ENCODE assay signal across 29 cellular contexts in genomic region chr1:203283597-203283996, GRCh38. TPM values are rescaled to one million over a fixed set of nuclear protein-coding genes. Genes with fewer than 3 reads are reported as not detected.
A peak's percentile ranks its signal among the peaks of the same experiment; 100 is the strongest.
DNase-seq lines count a peak whose midpoint lies in the region; ATAC-seq, FAIRE-seq and TF ChIP-seq lines count a peak whose summit lies in the region.
"Had no signal": no experiment of that assay in that cellular context is flagged by ENCODE, and none has a peak within 500 bp of the region (broad histone marks: within the 10 kb centered on the region; RNA-seq: fewer than 3 reads in every experiment).

No MANE protein-coding gene starts in this region.

- in situ Hi-C loops in K562 (cut with MboI) = no loop called here

- no peaks in the 10 kb centered on the region for H3K9me1 ChIP-seq in K562 (ENCODE audit: control insufficient read depth, insufficient read depth, low read length)

- H3K4me3 ChIP-seq in K562 (no peak overlapping the region), neutrophil (ENCODE audit: low read depth in 1 of 2, low read length in 1 of 2) (no peak overlapping the region), thyroid gland (replicated peaks in 1 of 3) (no peak overlapping the region), MM.1S (ENCODE audit: low read length) (no peak overlapping the region)
- H3K4me3 ChIP-seq: adrenal gland, esophagus muscularis mucosa, GM23248, PC-9 had no signal

- no peak for TF ChIP-seq RAD21 in K562 (CRISPR knock-in tag; conservative IDR thresholded peaks at IDR 0.05 in 1 of 2, IDR thresholded peaks at IDR 0.05 in 1 of 2)

- peaks cover 2% of the 10 kb centered on the region for H3K36me3 Mint-ChIP-seq in activated naive CD8-positive, alpha-beta T cell treated with anti-CD3 and anti-CD28 coated beads, Interleukin-2, amount 50 U/mL, for 24 hours (ENCODE audit: low read depth)
- H3K36me3 Mint-ChIP-seq in activated naive CD8-positive, alpha-beta T cell treated with anti-CD3 and anti-CD28 coated beads for 36 hours = peaks cover 2% of the 10 kb centered on the region
- H3K36me3 Mint-ChIP-seq in chondrocyte (ENCODE audit: low read depth) = no peaks in the 10 kb centered on the region
- H3K36me3 Mint-ChIP-seq: activated CD8-positive, alpha-beta memory T cell treated with anti-CD3 and anti-CD28 coated beads, Interleukin-2, amount 10 ng/mL, durations not matched to agents 7 days and 5 days had no signal

- H3K9me3 Mint-ChIP-seq in activated naive CD8-positive, alpha-beta T cell treated with anti-CD3 and anti-CD28 coated beads, Interleukin-2, amount 50 U/mL, for 24 hours = no peaks in the 10 kb centered on the region
- no peaks in the 10 kb centered on the region for H3K9me3 Mint-ChIP-seq in activated naive CD8-positive, alpha-beta T cell treated with anti-CD3 and anti-CD28 coated beads for 36 hours
- H3K9me3 Mint-ChIP-seq in chondrocyte (ENCODE audit: low read depth) = no peaks in the 10 kb centered on the region
- H3K9me3 Mint-ChIP-seq: activated CD4-positive, alpha-beta T cell treated with anti-CD3 and anti-CD28 coated beads, Interleukin-2, amount 10 ng/mL, durations not matched to agents 7 days and 5 days; activated T-cell treated with anti-CD3 and anti-CD28 coated beads, Interleukin-2, amount 50 U/mL, for 72 hours had no signal

- no peaks in the 10 kb centered on the region for H3K27me3 ChIP-seq in K562 (ENCODE audit: control insufficient read depth in 2 of 2, insufficient read depth in 2 of 2, low read length in 2 of 2)
- H3K27me3 ChIP-seq in neutrophil = no peaks in the 10 kb centered on the region
- H3K27me3 ChIP-seq in thyroid gland = no peaks in the 10 kb centered on the region
- H3K27me3 ChIP-seq in MM.1S (replicated peaks; ENCODE audit: insufficient read depth, low read length) = no peaks in the 10 kb centered on the region
- H3K27me3 ChIP-seq: adrenal gland, esophagus muscularis mucosa had no signal

- TF ChIP-seq POLR2A in K562 (conservative IDR thresholded peaks at IDR 0.05) (no peak), thyroid gland (IDR thresholded peaks at IDR 0.05) (no peak)

- peaks cover 23% of the 10 kb centered on the region for H3F3A ChIP-seq in MM.1S (ENCODE audit: insufficient read depth, low read length)

- peaks cover 28 to 52% of the 10 kb centered on the region in 2 experiments for H3K4me1 ChIP-seq in K562 (replicated peaks in 1 of 2; ENCODE audit: control insufficient read depth in 2 of 2, insufficient read depth in 2 of 2, low read length in 2 of 2)
- peaks cover 91 to 95% of the 10 kb centered on the region in 2 experiments for H3K4me1 ChIP-seq in neutrophil (ENCODE audit: control insufficient read depth in 1 of 2, insufficient read depth in 1 of 2, low read depth in 1 of 2, low read length in 1 of 2)
- peaks cover 29 to 79% of the 10 kb centered on the region in 2 donors for H3K4me1 ChIP-seq in thyroid gland
- H3K4me1 ChIP-seq in MM.1S (ENCODE audit: low read length) = peaks cover 34% of the 10 kb centered on the region

- H3K9ac ChIP-seq in K562 (ENCODE audit: insufficient read depth in 1 of 2, low read depth in 2 of 2, low read length in 2 of 2) (no peak overlapping the region), MM.1S (ENCODE audit: low read length) (no peak overlapping the region)
- H3K9ac ChIP-seq: GM23248 had no signal

- H3K79me2 ChIP-seq in K562 (ENCODE audit: control insufficient read depth, insufficient read depth, low read length) (no peaks in the 10 kb centered on the region), MM.1S (ENCODE audit: low read length) (peaks cover 11% of the 10 kb centered on the region)

- no peak for FAIRE-seq in K562 (lab: Jason Lieb, UNC)

- TF ChIP-seq EP300 in K562 (IDR thresholded peaks at IDR 0.05; ENCODE audit: low read length) = no peak

- H3K9me2 ChIP-seq in MM.1S (replicated peaks; ENCODE audit: insufficient read depth, low read length) = no peaks in the 10 kb centered on the region

- POLR2A ChIA-PET in K562 (lab: Yijun Ruan, JAX) = interaction anchor here (0.5 to 1.3 kb wide), 4 partner anchors 9 to 1838 kb away, joined by 3 to 6 read pairs (median 4); partner anchors contain the start of gene RBBP5

- no TSS peak for BruUV-seq in K562 (replicated peaks; lab: Mats Ljungman, UMichigan)

- H2AFZ ChIP-seq in K562 (ENCODE audit: low read depth, low read length) (no peak overlapping the region), MM.1S (ENCODE audit: low read length) (no peak overlapping the region)
- H2AFZ ChIP-seq: GM23248, PC-9 had no signal

- H3K9me3 ChIP-seq in K562 (replicated peaks; ENCODE audit: control insufficient read depth, insufficient read depth, low read depth, low read length) (no peaks in the 10 kb centered on the region), neutrophil (no peaks in the 10 kb centered on the region), thyroid gland (no peaks in the 10 kb centered on the region), MM.1S (replicated peaks; ENCODE audit: insufficient read depth, low read length) (no peaks in the 10 kb centered on the region)
- H3K9me3 ChIP-seq: adrenal gland, esophagus muscularis mucosa had no signal

- H3K36me3 ChIP-seq in K562 (ENCODE audit: control insufficient read depth, insufficient read depth, low read length) = no peaks in the 10 kb centered on the region
- H3K36me3 ChIP-seq in neutrophil = no peaks in the 10 kb centered on the region
- H3K36me3 ChIP-seq in thyroid gland = no peaks in the 10 kb centered on the region
- H3K36me3 ChIP-seq in MM.1S (replicated peaks; ENCODE audit: insufficient read depth, low read length) = no peaks in the 10 kb centered on the region
- H3K36me3 ChIP-seq: adrenal gland, brain microvascular endothelial cell, esophagus muscularis mucosa had no signal

- no peaks in the 10 kb centered on the region for H4K20me1 ChIP-seq in K562 (replicated peaks; ENCODE audit: control insufficient read depth, insufficient read depth, low read length)
- H4K20me1 ChIP-seq in MM.1S (ENCODE audit: insufficient read depth, low read length) = no peaks in the 10 kb centered on the region

- no peak overlapping the region for H3K27ac Mint-ChIP-seq in activated naive CD8-positive, alpha-beta T cell treated with anti-CD3 and anti-CD28 coated beads, Interleukin-2, amount 50 U/mL, for 24 hours
- no peak overlapping the region for H3K27ac Mint-ChIP-seq in activated naive CD8-positive, alpha-beta T cell treated with anti-CD3 and anti-CD28 coated beads for 36 hours
- no peak overlapping the region for H3K27ac Mint-ChIP-seq in chondrocyte (ENCODE audit: unreplicated experiment)
- H3K27ac Mint-ChIP-seq: activated CD8-positive, alpha-beta memory T cell treated with anti-CD3 and anti-CD28 coated beads, Interleukin-2, amount 10 ng/mL, durations not matched to agents 7 days and 5 days; activated T-cell treated with anti-CD3 and anti-CD28 coated beads, Interleukin-2, amount 50 U/mL, for 72 hours had no signal

- H3K4me1 Mint-ChIP-seq in activated naive CD8-positive, alpha-beta T cell treated with anti-CD3 and anti-CD28 coated beads, Interleukin-2, amount 50 U/mL, for 24 hours = peaks cover 64% of the 10 kb centered on the region
- peaks cover 52% of the 10 kb centered on the region for H3K4me1 Mint-ChIP-seq in activated naive CD8-positive, alpha-beta T cell treated with anti-CD3 and anti-CD28 coated beads for 36 hours
- peaks cover 31% of the 10 kb centered on the region for H3K4me1 Mint-ChIP-seq in chondrocyte (ENCODE audit: low read depth)

- CTCF ChIA-PET in K562 (lab: Yijun Ruan, JAX; ENCODE audit: low intra/inter-chr PET ratio) = interaction anchor here (1.1 kb wide), 1 partner anchor 55 kb away, joined by 5 read pairs; no protein-coding TSS in a partner anchor

- 84% methylated on average over 6 of the region's 6 CpGs for WGBS in K562 (ENCODE audit: insufficient coverage, low coverage, missing lambda C conversion rate)
- 85 to 90% methylated on average over 6 of the region's 6 CpGs for WGBS in thyroid gland, 2 donors

- no peak overlapping the region for H3K4me2 ChIP-seq in K562 (ENCODE audit: insufficient read depth, low read length)
- no peak overlapping the region for H3K4me2 ChIP-seq in MM.1S (ENCODE audit: low read depth, low read length)
- H3K4me2 ChIP-seq: PC-9 had no signal

- ATAC-seq in activated naive CD8-positive, alpha-beta T cell treated with anti-CD3 and anti-CD28 coated beads, Interleukin-2, amount 50 U/mL, for 24 hours = no peak
- ATAC-seq in K562 = no peak
- ATAC-seq: activated CD8-positive, alpha-beta memory T cell treated with anti-CD3 and anti-CD28 coated beads, Interleukin-2, amount 10 ng/mL, durations not matched to agents 7 days and 5 days; activated T-cell treated with anti-CD3 and anti-CD28 coated beads, Interleukin-2, amount 50 U/mL, for 72 hours had no signal

- peak; percentile 0 for DNase-seq in activated naive CD8-positive, alpha-beta T cell treated with anti-CD3 and anti-CD28 coated beads, Interleukin-2, amount 50 U/mL, for 24 hours
- DNase-seq in activated naive CD8-positive, alpha-beta T cell treated with anti-CD3 and anti-CD28 coated beads for 36 hours = no peak
- DNase-seq in K562 (ENCODE audit: extremely low read depth in 1 of 4, low spot score in 3 of 4) (no peak), thyroid gland (no peak), chondrocyte (ENCODE audit: low spot score) (no peak), NCI-H2196 (lab: John Stamatoyannopoulos, UW; ENCODE audit: unreplicated experiment) (no peak), MM.1S (no peak)
- DNase-seq: 8988T; activated CD4-positive, alpha-beta T cell treated with anti-CD3 and anti-CD28 coated beads, Interleukin-2, amount 10 ng/mL, durations not matched to agents 7 days and 5 days; activated CD8-positive, alpha-beta memory T cell treated with anti-CD3 and anti-CD28 coated beads, Interleukin-2, amount 10 ng/mL, durations not matched to agents 7 days and 5 days; activated naive CD4-positive, alpha-beta T cell; activated T-cell treated with anti-CD3 and anti-CD28 coated beads, Interleukin-2, amount 50 U/mL, for 72 hours; brain microvascular endothelial cell; CD4-positive, alpha-beta memory T cell; cortex of kidney; foreskin melanocyte; GM23248; hippocampal formation; Kasumi-1; NCI-H146; NCI-H510A; PC-9; Right ventricle myocardium superior; stimulated activated CD4-positive, alpha-beta T cell treated with anti-CD3 and anti-CD28 coated beads, Interleukin-2, amount 100 ng/mL, for 24 hours; T-helper 9 cell had no signal

- peaks cover 2% of the 10 kb centered on the region for H3K27me3 Mint-ChIP-seq in activated naive CD8-positive, alpha-beta T cell treated with anti-CD3 and anti-CD28 coated beads, Interleukin-2, amount 50 U/mL, for 24 hours
- no peaks in the 10 kb centered on the region for H3K27me3 Mint-ChIP-seq in activated naive CD8-positive, alpha-beta T cell treated with anti-CD3 and anti-CD28 coated beads for 36 hours
- no peaks in the 10 kb centered on the region for H3K27me3 Mint-ChIP-seq in chondrocyte (ENCODE audit: low read depth)
- H3K27me3 Mint-ChIP-seq: activated CD4-positive, alpha-beta T cell treated with anti-CD3 and anti-CD28 coated beads, Interleukin-2, amount 10 ng/mL, durations not matched to agents 7 days and 5 days; activated CD8-positive, alpha-beta memory T cell treated with anti-CD3 and anti-CD28 coated beads, Interleukin-2, amount 10 ng/mL, durations not matched to agents 7 days and 5 days; CD4-positive, alpha-beta memory T cell had no signal

- TF ChIP-seq CTCF in K562 (IDR thresholded peaks at IDR 0.05 in 2 of 3, conservative IDR thresholded peaks at IDR 0.05 in 1 of 3; ENCODE audit: insufficient read depth in 2 of 3, low read depth in 1 of 3, low read length in 3 of 3) = no peak
- TF ChIP-seq CTCF in neutrophil (IDR thresholded peaks at IDR 0.05) = no peak
- TF ChIP-seq CTCF in thyroid gland (IDR thresholded peaks at IDR 0.05) = no peak
- no peak for TF ChIP-seq CTCF in chondrocyte (IDR thresholded peaks at IDR 0.05)
- TF ChIP-seq CTCF in MM.1S (IDR thresholded peaks at IDR 0.05; ENCODE audit: low read length) = no peak

- intact Hi-C loops in K562 (cut with micrococcal nuclease) (no loop called here), thyroid gland (cut with DNase I) (no loop called here)

- no peak overlapping the region for H3K4me3 Mint-ChIP-seq in activated naive CD8-positive, alpha-beta T cell treated with anti-CD3 and anti-CD28 coated beads, Interleukin-2, amount 50 U/mL, for 24 hours
- no peak overlapping the region for H3K4me3 Mint-ChIP-seq in activated naive CD8-positive, alpha-beta T cell treated with anti-CD3 and anti-CD28 coated beads for 36 hours
- H3K4me3 Mint-ChIP-seq in chondrocyte (ENCODE audit: unreplicated experiment) = no peak overlapping the region
- H3K4me3 Mint-ChIP-seq: activated CD4-positive, alpha-beta T cell treated with anti-CD3 and anti-CD28 coated beads, Interleukin-2, amount 10 ng/mL, durations not matched to agents 7 days and 5 days; activated CD8-positive, alpha-beta memory T cell treated with anti-CD3 and anti-CD28 coated beads, Interleukin-2, amount 10 ng/mL, durations not matched to agents 7 days and 5 days; activated T-cell treated with anti-CD3 and anti-CD28 coated beads, Interleukin-2, amount 50 U/mL, for 72 hours; CD4-positive, alpha-beta memory T cell had no signal

- H3K27ac ChIP-seq in K562 (ENCODE audit: extremely low read depth, low read depth, low read length) (no peak overlapping the region), neutrophil (peak overlapping the region; percentile 98), thyroid gland (peak overlapping the region; percentile 44 to 90 (median 77)), MM.1S (ENCODE audit: low read length) (no peak overlapping the region)
- H3K27ac ChIP-seq: brain microvascular endothelial cell, GM23248, PC-9 had no signal

RNA-seq across cellular contexts. Expression of gene BTG2, which starts 21.7 kb away (rescaled TPM):
- 10 to 100 TPM; 74.7 to 81.2 TPM for total RNA-seq in activated naive CD8-positive, alpha-beta T cell treated with anti-CD3 and anti-CD28 coated beads for 36 hours
- 20.8 and 48.4 TPM in 2 replicates for total RNA-seq in K562 (2011; cell fraction: chromatin; rRNA removed; ENCODE audit: low replicate concordance)
- 32.6 and 48.7 TPM in 2 replicates for total RNA-seq in K562 (2011; cell fraction: nucleolus; rRNA removed)
- total RNA-seq in K562 (2011; cell fraction: nucleoplasm; rRNA removed) = 41.1 and 65.7 TPM in 2 replicates
- total RNA-seq in K562 (2014; rRNA removed) (8.7 and 11.3 TPM in 2 replicates), K562 (2014; rRNA removed; fragmentation: Illumina TruSeq; extraction: Trizol) (5.8 and 7.2 TPM in 2 replicates), K562 (2015; rRNA removed; fragmentation: Illumina TruSeq; extraction: Trizol) (2.6 and 2.9 TPM in 2 replicates), K562 (2021) (9.6 and 11.5 TPM in 2 replicates), thyroid gland (10 to 100 TPM; 41.9 to 82.1 (median 51.9) TPM), chondrocyte (33.2 to 41.3 TPM (median 39.9 TPM) in 3 replicates)
- polyA plus RNA-seq in K562 (2011; rRNA removed) (29.7 and 41.9 TPM in 2 replicates), K562 (2014; fragmentation: Illumina TruSeq; extraction: Trizol) (9.4 and 12.2 TPM in 2 replicates), K562 (2014; fragmentation: Nextera tagmentation; extraction: Ambion mirVana) (1 to 10 TPM; 2.3 to 3.8 TPM), K562 (2014; rRNA removed) (10.1 and 12.7 TPM in 2 replicates)
- 33.8 and 79.9 TPM in 2 replicates for polyA plus RNA-seq in K562 (2011; cell fraction: cytosol; rRNA removed)
- polyA plus RNA-seq in K562 (2011; cell fraction: nucleus; rRNA removed) = 25.8 and 51.6 TPM in 2 replicates
- 6.2 and 11.0 TPM in 2 replicates for polyA plus RNA-seq in K562 (2012)
- 18.7 and 24.3 TPM in 2 replicates for polyA minus RNA-seq in K562 (2011; rRNA and poly(A)+ RNA removed)
- polyA minus RNA-seq in K562 (2011; cell fraction: cytosol; rRNA and poly(A)+ RNA removed) = 12.4 and 25.9 TPM in 2 replicates
- 23.1 and 23.3 TPM in 2 replicates for polyA minus RNA-seq in K562 (2011; cell fraction: nucleus; rRNA and poly(A)+ RNA removed)

RNA-seq across cellular contexts. Expression of gene CHIT1, which starts 54.1 kb away (rescaled TPM):
- under 1 TPM; 0.21 to 0.56 TPM for total RNA-seq in activated naive CD8-positive, alpha-beta T cell treated with anti-CD3 and anti-CD28 coated beads for 36 hours
- total RNA-seq in K562 (2011; cell fraction: chromatin; rRNA removed; ENCODE audit: low replicate concordance) = 0.12 TPM in 1 of 2 replicates, not detected in the other
- total RNA-seq in K562 (2011; cell fraction: nucleolus; rRNA removed) = not detected in 2 replicates
- 0.08 TPM in 1 of 2 replicates, not detected in the other for total RNA-seq in K562 (2011; cell fraction: nucleoplasm; rRNA removed)
- not detected in 2 replicates for total RNA-seq in K562 (2014; rRNA removed)
- total RNA-seq in K562 (2014; rRNA removed; fragmentation: Illumina TruSeq; extraction: Trizol) = not detected in 2 replicates
- total RNA-seq in K562 (2015; rRNA removed; fragmentation: Illumina TruSeq; extraction: Trizol) = not detected in 2 replicates
- total RNA-seq in K562 (2021) = not detected in 2 replicates
- not detected in 2 replicates for polyA plus RNA-seq in K562 (2011; rRNA removed)
- polyA plus RNA-seq in K562 (2011; cell fraction: cytosol; rRNA removed) = not detected in 2 replicates
- 0.03 and 0.18 TPM in 2 replicates for polyA plus RNA-seq in K562 (2011; cell fraction: nucleus; rRNA removed)
- not detected in 2 replicates for polyA plus RNA-seq in K562 (2012)
- not detected in 2 replicates for polyA plus RNA-seq in K562 (2014; fragmentation: Illumina TruSeq; extraction: Trizol)
- not detected for polyA plus RNA-seq in K562 (2014; fragmentation: Nextera tagmentation; extraction: Ambion mirVana)
- not detected in 2 replicates for polyA plus RNA-seq in K562 (2014; rRNA removed)
- 0.04 TPM in 1 of 2 replicates, not detected in the other for polyA minus RNA-seq in K562 (2011; rRNA and poly(A)+ RNA removed)
- not detected in 2 replicates for polyA minus RNA-seq in K562 (2011; cell fraction: cytosol; rRNA and poly(A)+ RNA removed)
- 0.11 TPM in 1 of 2 replicates, not detected in the other for polyA minus RNA-seq in K562 (2011; cell fraction: nucleus; rRNA and poly(A)+ RNA removed)
- 1 to 10 TPM in 2 of 4 donors, under 1 TPM in 1, not detected in 1; 0.45 to 9.0 (median 1.2) TPM for total RNA-seq in thyroid gland
- total RNA-seq in chondrocyte = not detected in 3 replicates
- total RNA-seq: GM23248, PC-9 had no signal
- polyA plus RNA-seq: CD4-positive, alpha-beta memory T cell; GM23248; urinary bladder had no signal

Comparison
In these comparisons a context has a peak if more than half of its experiments do, and no peak if none do; other contexts are left out.
1. H3K27ac ChIP-seq: peak in neutrophil (single experiment) and thyroid gland (3 of 3); none in K562 (single experiment) and MM.1S (single experiment).